Comparison of ENCODE assay signal across 28 cellular contexts in genomic region chr5:87099246-87099914, GRCh38.
DNase-seq lines count a peak whose midpoint lies in the region; ATAC-seq, FAIRE-seq and TF ChIP-seq lines count a peak whose summit lies in the region.
"Had no signal": no experiment of that assay in that cellular context is flagged by ENCODE, and none has a peak within 500 bp of the region (broad histone marks: within the 10 kb centered on the region; RNA-seq: fewer than 3 reads in every experiment).

No MANE protein-coding gene starts in this region.

- H3K27me3 ChIP-seq in bronchial epithelial cell (ENCODE audit: control insufficient read depth, insufficient read depth, low read length) (no peaks in the 10 kb centered on the region), lower lobe of right lung (ENCODE audit: low read depth) (no peaks in the 10 kb centered on the region)
- H3K27me3 ChIP-seq: heart left ventricle, ovary had no signal

- no peak for TF ChIP-seq POLR2A in GM12891 (IDR thresholded peaks at IDR 0.05; ENCODE audit: low read depth, low read length)

- no peaks in the 10 kb centered on the region for H3K4me1 ChIP-seq in lower lobe of right lung
- H3K4me1 ChIP-seq: heart left ventricle had no signal

- H3K9me3 ChIP-seq in lower lobe of right lung = no peaks in the 10 kb centered on the region
- H3K9me3 ChIP-seq: heart left ventricle, ovary had no signal

- H3K36me3 ChIP-seq in bronchial epithelial cell (ENCODE audit: control insufficient read depth, insufficient read depth, low read length) (no peaks in the 10 kb centered on the region), lower lobe of right lung (no peaks in the 10 kb centered on the region)
- H3K36me3 ChIP-seq: heart left ventricle, ovary had no signal

- in situ Hi-C loops in KBM-7 (cut with MboI; ENCODE audit: low pct_unique_long_range_greater_than_20kb, low sequenced_read_pairs) = no loop called here

- H3K27ac ChIP-seq in 22Rv1 = peak overlapping the region; percentile 79
- H3K27ac ChIP-seq in lower lobe of right lung = no peak overlapping the region
- H3K27ac ChIP-seq: GM23248, heart left ventricle, ovary had no signal

- FAIRE-seq in bronchial epithelial cell (lab: Jason Lieb, UNC) (no peak), GM12891 (lab: Jason Lieb, UNC) (no peak)
- FAIRE-seq: A204.1, RCC 7860 had no signal

- intact Hi-C loops in left colon (cut with DNase I, micrococcal nuclease) = no loop called here
- intact Hi-C loops in lower lobe of right lung (cut with DNase I) = no loop called here

- DNase-seq in LoVo (ENCODE audit: low spot score) = peak; percentile 49
- DNase-seq in bronchial epithelial cell (ENCODE audit: low read depth) = peak; percentile 49
- DNase-seq in left colon = peak in 1 of 2 donors; percentile 21
- no peak for DNase-seq in lower lobe of right lung
- no peak for DNase-seq in medulla oblongata (ENCODE audit: extremely low spot score)
- no peak for DNase-seq in KBM-7
- DNase-seq in GM12891 (ENCODE audit: insufficient read length, low spot score) = no peak
- DNase-seq: activated CD4-positive, alpha-beta T cell treated with anti-CD3 and anti-CD28 coated beads for 48 hours; activated naive CD4-positive, alpha-beta T cell treated with anti-CD3 and anti-CD28 coated beads, Interleukin-2, amount 50 U/mL, for 16 hours; activated T-cell treated with anti-CD3 and anti-CD28 coated beads for 4 hours; AML-193; amniotic stem cell; CD4-positive, CD25-positive, alpha-beta regulatory T cell; DMS79 treated with DMSO at 0.1 percent for 48 hours; effector memory CD4-positive, alpha-beta T cell; erythroblast; GDM1; GM23248; heart left ventricle; IMR-90; NCI-H1092 treated with DMSO at 0.1 percent for 48 hours; NCI-H187 treated with DMSO at 0.1 percent for 48 hours; NCI-H526 treated with DMSO at 0.1 percent for 48 hours; ovary had no signal

- no peak for TF ChIP-seq CTCF in 22Rv1 (IDR thresholded peaks at IDR 0.05)
- no peak for TF ChIP-seq CTCF in bronchial epithelial cell (IDR thresholded peaks at IDR 0.05; ENCODE audit: insufficient read depth, low read length, severe bottlenecking)
- no peak for TF ChIP-seq CTCF in lower lobe of right lung (IDR thresholded peaks at IDR 0.05)

- ATAC-seq in left colon (peak; percentile 92), lower lobe of right lung (no peak)
- ATAC-seq: heart left ventricle; stimulated activated effector memory CD8-positive, alpha-beta T cell treated with anti-CD3 and anti-CD28 coated beads, Interleukin-12 subunit alpha, Interleukin-12 subunit beta, amount 100 ng/mL, for 72 hours had no signal

- H3K4me3 ChIP-seq in bronchial epithelial cell (ENCODE audit: low read depth, low read length) (no peak overlapping the region), lower lobe of right lung (no peak overlapping the region)
- H3K4me3 ChIP-seq: GM23248, heart left ventricle, ovary had no signal

TF ChIP-seq in GM12891, 5 proteins besides CTCF, POLR2A, EP300 and RAD21:
- no peak for TF ChIP-seq POU2F2 (IDR thresholded peaks at IDR 0.05; ENCODE audit: low read depth, low read length)
- TF ChIP-seq TAF1 (IDR thresholded peaks at IDR 0.05; ENCODE audit: low read depth, low read length) = no peak
- no peak for TF ChIP-seq PAX5 (IDR thresholded peaks at IDR 0.05; ENCODE audit: insufficient read depth, low read length, severe bottlenecking)
- no peak for TF ChIP-seq SPI1 (IDR thresholded peaks at IDR 0.05; ENCODE audit: low read depth, low read length)
TF ChIP-seq in GM12891: peak in this region for 0.

Comparison
In these comparisons a context has a peak if more than half of its experiments do, and no peak if none do; other contexts are left out.
1. DNase-seq: peak in LoVo (single experiment) and bronchial epithelial cell (single experiment); none in lower lobe of right lung (single experiment), medulla oblongata (single experiment), KBM-7 (single experiment) and GM12891 (single experiment).